ENCODE assay signal across 28 cellular contexts in genomic region chr1:163985700-163986099, GRCh38.
"Had no signal": no experiment of that assay in that cellular context is flagged by ENCODE, and none has a peak within 500 bp of the region (broad histone marks: within the 10 kb centered on the region; RNA-seq: fewer than 3 reads in every experiment).

No MANE protein-coding gene starts in this region.

- H3K9me3 Mint-ChIP-seq: endodermal cell had no signal

- H3K4me1 ChIP-seq: colonic mucosa, esophagus muscularis mucosa, esophagus squamous epithelium, foreskin keratinocyte, gastrocnemius medialis, gastroesophageal sphincter, heart left ventricle, heart right ventricle had no signal

- H3K9me3 ChIP-seq: colonic mucosa, esophagus muscularis mucosa, esophagus squamous epithelium, gastrocnemius medialis, gastroesophageal sphincter, heart left ventricle had no signal

- H3K27ac Mint-ChIP-seq: dendritic cell treated with granulocyte-macrophage colony-stimulating factor and Interleukin-4, amounts not matched to agents 40 ng/mL and 50 ng/mL, for 4 days; effector memory CD8-positive, alpha-beta T cell; endodermal cell had no signal

- H3K27me3 Mint-ChIP-seq: dendritic cell treated with granulocyte-macrophage colony-stimulating factor and Interleukin-4, amounts not matched to agents 40 ng/mL and 50 ng/mL, for 4 days; effector memory CD8-positive, alpha-beta T cell had no signal

- H3K4me3 Mint-ChIP-seq: dendritic cell treated with granulocyte-macrophage colony-stimulating factor and Interleukin-4, amounts not matched to agents 40 ng/mL and 50 ng/mL, for 4 days; effector memory CD8-positive, alpha-beta T cell; endodermal cell had no signal

- H3K4me3 ChIP-seq: colonic mucosa, coronary artery, dorsolateral prefrontal cortex, esophagus muscularis mucosa, esophagus squamous epithelium, gastrocnemius medialis, gastroesophageal sphincter, heart left ventricle, heart right ventricle had no signal

- ATAC-seq: effector memory CD8-positive, alpha-beta T cell; esophagus mucosa; foreskin keratinocyte; gastrocnemius medialis; gastroesophageal sphincter; heart left ventricle; heart right ventricle had no signal

- H3K27ac ChIP-seq: colonic mucosa, coronary artery, dorsolateral prefrontal cortex, epithelial cell of prostate, esophagus muscularis mucosa, esophagus squamous epithelium, foreskin keratinocyte, gastrocnemius medialis, gastroesophageal sphincter, heart left ventricle, heart right ventricle had no signal

- H3K27me3 ChIP-seq: colonic mucosa, esophagus muscularis mucosa, esophagus squamous epithelium, foreskin keratinocyte, gastrocnemius medialis, gastroesophageal sphincter, heart left ventricle, heart right ventricle had no signal

- FAIRE-seq: colon, endothelial cell of umbilical vein, frontal cortex had no signal

- H3K36me3 ChIP-seq: colonic mucosa, esophagus muscularis mucosa, esophagus squamous epithelium, gastrocnemius medialis, gastroesophageal sphincter, heart left ventricle, heart right ventricle had no signal

- DNase-seq: colonic mucosa; cortex of kidney; dermis blood vessel endothelial cell; dorsolateral prefrontal cortex; effector CD4-positive, alpha-beta T cell; effector CD8-positive, alpha-beta T cell; effector memory CD4-positive, alpha-beta T cell; effector memory CD8-positive, alpha-beta T cell; endodermal cell; erythroblast; esophagus squamous epithelium; foreskin fibroblast; foreskin keratinocyte; foreskin melanocyte; gastrocnemius medialis; glutamatergic neuron; head of caudate nucleus; heart left ventricle; heart right ventricle had no signal
